ENCODE assay signal across 1 cellular context in the genomic region with DNA sequence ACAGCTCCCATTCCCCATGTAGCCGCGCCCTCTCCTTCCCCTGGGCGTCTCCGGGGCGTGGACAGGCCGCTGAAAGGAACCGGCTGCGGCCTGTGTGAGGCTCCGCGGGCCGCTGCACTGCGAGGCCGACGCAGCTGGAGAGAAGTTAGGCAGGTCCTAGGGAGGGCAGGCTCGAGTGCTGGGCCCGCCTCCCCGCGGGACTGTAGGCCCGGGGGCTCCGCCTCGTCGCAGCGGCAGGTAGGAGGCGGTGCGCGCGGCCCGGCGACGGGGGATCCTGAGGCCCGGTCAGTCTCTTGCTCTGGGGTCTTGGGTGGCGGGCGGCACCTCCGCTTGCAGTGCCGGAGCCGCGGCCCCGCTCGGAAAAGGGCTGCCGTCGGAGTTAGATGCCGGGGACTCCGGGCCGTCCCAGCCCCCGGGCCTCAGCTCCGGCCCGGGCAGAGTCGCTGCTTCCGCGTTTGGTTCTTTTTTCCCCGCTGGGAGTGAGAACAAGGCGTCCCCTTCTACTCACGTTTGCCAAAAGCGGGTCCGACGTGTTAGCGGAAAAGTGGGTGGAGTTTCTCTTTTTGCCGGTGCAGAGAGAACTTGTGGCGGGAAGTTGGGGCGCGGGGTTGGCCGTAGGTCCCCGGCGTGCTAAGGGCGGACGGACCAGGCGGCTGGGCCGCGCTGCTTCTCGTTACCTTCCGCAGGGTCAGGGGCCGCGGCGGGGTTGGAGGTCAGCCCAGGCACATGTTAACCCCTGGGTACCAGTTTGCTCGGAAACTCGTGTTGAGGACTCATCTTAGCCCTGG.
TF ChIP-seq lines count a peak whose summit lies in the region.

VRK2 (plus strand) TSS at position 222 of the 788 bp plus-strand sequence. CDS start 2,026 bp downstream, outside the sequence.

TF ChIP-seq in HEK293, 187 proteins besides CTCF, POLR2A, EP300 and RAD21 (continued from another document and continues in another):
- TF ChIP-seq, protein P1, sequence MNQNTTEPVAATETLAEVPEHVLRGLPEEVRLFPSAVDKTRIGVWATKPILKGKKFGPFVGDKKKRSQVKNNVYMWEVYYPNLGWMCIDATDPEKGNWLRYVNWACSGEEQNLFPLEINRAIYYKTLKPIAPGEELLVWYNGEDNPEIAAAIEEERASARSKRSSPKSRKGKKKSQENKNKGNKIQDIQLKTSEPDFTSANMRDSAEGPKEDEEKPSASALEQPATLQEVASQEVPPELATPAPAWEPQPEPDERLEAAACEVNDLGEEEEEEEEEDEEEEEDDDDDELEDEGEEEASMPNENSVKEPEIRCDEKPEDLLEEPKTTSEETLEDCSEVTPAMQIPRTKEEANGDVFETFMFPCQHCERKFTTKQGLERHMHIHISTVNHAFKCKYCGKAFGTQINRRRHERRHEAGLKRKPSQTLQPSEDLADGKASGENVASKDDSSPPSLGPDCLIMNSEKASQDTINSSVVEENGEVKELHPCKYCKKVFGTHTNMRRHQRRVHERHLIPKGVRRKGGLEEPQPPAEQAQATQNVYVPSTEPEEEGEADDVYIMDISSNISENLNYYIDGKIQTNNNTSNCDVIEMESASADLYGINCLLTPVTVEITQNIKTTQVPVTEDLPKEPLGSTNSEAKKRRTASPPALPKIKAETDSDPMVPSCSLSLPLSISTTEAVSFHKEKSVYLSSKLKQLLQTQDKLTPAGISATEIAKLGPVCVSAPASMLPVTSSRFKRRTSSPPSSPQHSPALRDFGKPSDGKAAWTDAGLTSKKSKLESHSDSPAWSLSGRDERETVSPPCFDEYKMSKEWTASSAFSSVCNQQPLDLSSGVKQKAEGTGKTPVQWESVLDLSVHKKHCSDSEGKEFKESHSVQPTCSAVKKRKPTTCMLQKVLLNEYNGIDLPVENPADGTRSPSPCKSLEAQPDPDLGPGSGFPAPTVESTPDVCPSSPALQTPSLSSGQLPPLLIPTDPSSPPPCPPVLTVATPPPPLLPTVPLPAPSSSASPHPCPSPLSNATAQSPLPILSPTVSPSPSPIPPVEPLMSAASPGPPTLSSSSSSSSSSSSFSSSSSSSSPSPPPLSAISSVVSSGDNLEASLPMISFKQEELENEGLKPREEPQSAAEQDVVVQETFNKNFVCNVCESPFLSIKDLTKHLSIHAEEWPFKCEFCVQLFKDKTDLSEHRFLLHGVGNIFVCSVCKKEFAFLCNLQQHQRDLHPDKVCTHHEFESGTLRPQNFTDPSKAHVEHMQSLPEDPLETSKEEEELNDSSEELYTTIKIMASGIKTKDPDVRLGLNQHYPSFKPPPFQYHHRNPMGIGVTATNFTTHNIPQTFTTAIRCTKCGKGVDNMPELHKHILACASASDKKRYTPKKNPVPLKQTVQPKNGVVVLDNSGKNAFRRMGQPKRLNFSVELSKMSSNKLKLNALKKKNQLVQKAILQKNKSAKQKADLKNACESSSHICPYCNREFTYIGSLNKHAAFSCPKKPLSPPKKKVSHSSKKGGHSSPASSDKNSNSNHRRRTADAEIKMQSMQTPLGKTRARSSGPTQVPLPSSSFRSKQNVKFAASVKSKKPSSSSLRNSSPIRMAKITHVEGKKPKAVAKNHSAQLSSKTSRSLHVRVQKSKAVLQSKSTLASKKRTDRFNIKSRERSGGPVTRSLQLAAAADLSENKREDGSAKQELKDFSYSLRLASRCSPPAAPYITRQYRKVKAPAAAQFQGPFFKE (tag by site-specific recombination; IDR thresholded peaks at IDR 0.05; ENCODE audit: borderline replicate concordance), result no peak
- no peak for TF ChIP-seq ZNF548 (tag by site-specific recombination; IDR thresholded peaks at IDR 0.05)
- TF ChIP-seq, protein P2, sequence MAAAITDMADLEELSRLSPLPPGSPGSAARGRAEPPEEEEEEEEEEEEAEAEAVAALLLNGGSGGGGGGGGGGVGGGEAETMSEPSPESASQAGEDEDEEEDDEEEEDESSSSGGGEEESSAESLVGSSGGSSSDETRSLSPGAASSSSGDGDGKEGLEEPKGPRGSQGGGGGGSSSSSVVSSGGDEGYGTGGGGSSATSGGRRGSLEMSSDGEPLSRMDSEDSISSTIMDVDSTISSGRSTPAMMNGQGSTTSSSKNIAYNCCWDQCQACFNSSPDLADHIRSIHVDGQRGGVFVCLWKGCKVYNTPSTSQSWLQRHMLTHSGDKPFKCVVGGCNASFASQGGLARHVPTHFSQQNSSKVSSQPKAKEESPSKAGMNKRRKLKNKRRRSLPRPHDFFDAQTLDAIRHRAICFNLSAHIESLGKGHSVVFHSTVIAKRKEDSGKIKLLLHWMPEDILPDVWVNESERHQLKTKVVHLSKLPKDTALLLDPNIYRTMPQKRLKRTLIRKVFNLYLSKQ (tag by site-specific recombination; IDR thresholded peaks at IDR 0.05; ENCODE audit: borderline replicate concordance), result no peak
- no peak for TF ChIP-seq ZNF404 (tag by site-specific recombination; IDR thresholded peaks at IDR 0.05)
- TF ChIP-seq ZNF37A (tag by site-specific recombination; IDR thresholded peaks at IDR 0.05), result no peak
- TF ChIP-seq ZNF510 (tag by site-specific recombination; IDR thresholded peaks at IDR 0.05; ENCODE audit: insufficient replicate concordance), result no peak
- no peak for TF ChIP-seq ZBTB6 (tag by site-specific recombination; IDR thresholded peaks at IDR 0.05)
- TF ChIP-seq ZNF660 (tag by site-specific recombination; IDR thresholded peaks at IDR 0.05), result peak; percentile 75; the same call in 1 of the 2 replicates
- TF ChIP-seq ZBTB44 (tag by site-specific recombination; IDR thresholded peaks at IDR 0.05), result no peak
- TF ChIP-seq WT1 (tag by site-specific recombination; IDR thresholded peaks at IDR 0.05), result no peak
- TF ChIP-seq YY1 (tag by site-specific recombination; IDR thresholded peaks at IDR 0.05), result 0 out of 2 replicates have a peak, but pooled peaks have one; percentile 24
- TF ChIP-seq ZBTB7A (tag by site-specific recombination; IDR thresholded peaks at IDR 0.05; ENCODE audit: low read depth), result 0 out of 2 replicates have a peak, but pooled peaks have one; percentile 4
- TF ChIP-seq ZXDB (tag by site-specific recombination; IDR thresholded peaks at IDR 0.05), result peak; percentile 71
- no peak for TF ChIP-seq ZNF530 (tag by site-specific recombination; IDR thresholded peaks at IDR 0.05; ENCODE audit: low read depth)
- TF ChIP-seq, protein P3, sequence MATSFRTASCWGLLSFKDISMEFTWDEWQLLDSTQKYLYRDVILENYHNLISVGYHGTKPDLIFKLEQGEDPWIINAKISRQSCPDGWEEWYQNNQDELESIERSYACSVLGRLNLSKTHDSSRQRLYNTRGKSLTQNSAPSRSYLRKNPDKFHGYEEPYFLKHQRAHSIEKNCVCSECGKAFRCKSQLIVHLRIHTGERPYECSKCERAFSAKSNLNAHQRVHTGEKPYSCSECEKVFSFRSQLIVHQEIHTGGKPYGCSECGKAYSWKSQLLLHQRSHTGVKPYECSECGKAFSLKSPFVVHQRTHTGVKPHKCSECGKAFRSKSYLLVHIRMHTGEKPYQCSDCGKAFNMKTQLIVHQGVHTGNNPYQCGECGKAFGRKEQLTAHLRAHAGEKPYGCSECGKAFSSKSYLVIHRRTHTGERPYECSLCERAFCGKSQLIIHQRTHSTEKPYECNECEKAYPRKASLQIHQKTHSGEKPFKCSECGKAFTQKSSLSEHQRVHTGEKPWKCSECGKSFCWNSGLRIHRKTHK (tag by site-specific recombination; IDR thresholded peaks at IDR 0.05), result no peak
- no peak for TF ChIP-seq ZFP41 (tag by site-specific recombination; IDR thresholded peaks at IDR 0.05; ENCODE audit: borderline replicate concordance)
- TF ChIP-seq ZNF239 (tag by site-specific recombination; IDR thresholded peaks at IDR 0.05), result no peak
- peak; percentile 59; the same call in 1 of the 2 replicates for TF ChIP-seq PRDM10 (tag by site-specific recombination; IDR thresholded peaks at IDR 0.05)
- no peak for TF ChIP-seq ZNF341 (tag by site-specific recombination; IDR thresholded peaks at IDR 0.05; ENCODE audit: low read depth)
- TF ChIP-seq ZNF211 (tag by site-specific recombination; IDR thresholded peaks at IDR 0.05; ENCODE audit: low read depth), result no peak
- TF ChIP-seq, protein P4, sequence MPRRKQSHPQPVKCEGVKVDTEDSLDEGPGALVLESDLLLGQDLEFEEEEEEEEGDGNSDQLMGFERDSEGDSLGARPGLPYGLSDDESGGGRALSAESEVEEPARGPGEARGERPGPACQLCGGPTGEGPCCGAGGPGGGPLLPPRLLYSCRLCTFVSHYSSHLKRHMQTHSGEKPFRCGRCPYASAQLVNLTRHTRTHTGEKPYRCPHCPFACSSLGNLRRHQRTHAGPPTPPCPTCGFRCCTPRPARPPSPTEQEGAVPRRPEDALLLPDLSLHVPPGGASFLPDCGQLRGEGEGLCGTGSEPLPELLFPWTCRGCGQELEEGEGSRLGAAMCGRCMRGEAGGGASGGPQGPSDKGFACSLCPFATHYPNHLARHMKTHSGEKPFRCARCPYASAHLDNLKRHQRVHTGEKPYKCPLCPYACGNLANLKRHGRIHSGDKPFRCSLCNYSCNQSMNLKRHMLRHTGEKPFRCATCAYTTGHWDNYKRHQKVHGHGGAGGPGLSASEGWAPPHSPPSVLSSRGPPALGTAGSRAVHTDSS (tag by site-specific recombination; IDR thresholded peaks at IDR 0.05), result no peak
- TF ChIP-seq ZBTB21 (tag by site-specific recombination; IDR thresholded peaks at IDR 0.05), result no peak
- TF ChIP-seq TRIM28 (IDR thresholded peaks at IDR 0.05; ENCODE audit: borderline replicate concordance, low read length), result peak; percentile 28; the same call in 1 of the 2 replicates
- TF ChIP-seq ZNF704 (tag by site-specific recombination; IDR thresholded peaks at IDR 0.05), result no peak
- no peak for TF ChIP-seq ZNF221 (tag by site-specific recombination; IDR thresholded peaks at IDR 0.05; ENCODE audit: borderline replicate concordance)
- TF ChIP-seq, protein P5, sequence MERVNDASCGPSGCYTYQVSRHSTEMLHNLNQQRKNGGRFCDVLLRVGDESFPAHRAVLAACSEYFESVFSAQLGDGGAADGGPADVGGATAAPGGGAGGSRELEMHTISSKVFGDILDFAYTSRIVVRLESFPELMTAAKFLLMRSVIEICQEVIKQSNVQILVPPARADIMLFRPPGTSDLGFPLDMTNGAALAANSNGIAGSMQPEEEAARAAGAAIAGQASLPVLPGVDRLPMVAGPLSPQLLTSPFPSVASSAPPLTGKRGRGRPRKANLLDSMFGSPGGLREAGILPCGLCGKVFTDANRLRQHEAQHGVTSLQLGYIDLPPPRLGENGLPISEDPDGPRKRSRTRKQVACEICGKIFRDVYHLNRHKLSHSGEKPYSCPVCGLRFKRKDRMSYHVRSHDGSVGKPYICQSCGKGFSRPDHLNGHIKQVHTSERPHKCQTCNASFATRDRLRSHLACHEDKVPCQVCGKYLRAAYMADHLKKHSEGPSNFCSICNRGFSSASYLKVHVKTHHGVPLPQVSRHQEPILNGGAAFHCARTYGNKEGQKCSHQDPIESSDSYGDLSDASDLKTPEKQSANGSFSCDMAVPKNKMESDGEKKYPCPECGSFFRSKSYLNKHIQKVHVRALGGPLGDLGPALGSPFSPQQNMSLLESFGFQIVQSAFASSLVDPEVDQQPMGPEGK (tag by site-specific recombination; IDR thresholded peaks at IDR 0.05), result peak; percentile 79
- no peak for TF ChIP-seq ZNF621 (tag by site-specific recombination; IDR thresholded peaks at IDR 0.05)
- TF ChIP-seq ZNF324 (tag by site-specific recombination; IDR thresholded peaks at IDR 0.05), result no peak
- TF ChIP-seq ZNF514 (tag by site-specific recombination; IDR thresholded peaks at IDR 0.05), result no peak
- TF ChIP-seq ZSCAN23 (tag by site-specific recombination; IDR thresholded peaks at IDR 0.05), result no peak; the same call in 1 of the 2 replicates
- no peak for TF ChIP-seq REPIN1 (tag by site-specific recombination; IDR thresholded peaks at IDR 0.05; ENCODE audit: low read depth)
- peak; percentile 83 for TF ChIP-seq KLF8 (tag by site-specific recombination; IDR thresholded peaks at IDR 0.05)
